In genomic region chr11:90222459-90223247, GRCh38 we compare ENCODE assay signal across 8 cellular contexts. TPM values are rescaled to one million over a fixed set of nuclear protein-coding genes. Genes with fewer than 3 reads are reported as not detected.
DNase-seq lines count a peak whose midpoint lies in the region; TF ChIP-seq lines count a peak whose summit lies in the region.

CHORDC1 (minus strand) TSS chr11:90223049; CDS start chr11:90222954, 95 bp downstream.

- H3K36me3 Mint-ChIP-seq in nephron (ENCODE audit: low read depth) = peaks cover 9% of the 10 kb centered on the region
- H3K36me3 Mint-ChIP-seq in stimulated activated naive CD8-positive, alpha-beta T cell treated with anti-CD3 and anti-CD28 coated beads, Interleukin-15, Interleukin-2, amounts not matched to agents 100 ng/mL and 50 ng/mL, for 24 hours (ENCODE audit: low read depth) = peaks cover 40% of the 10 kb centered on the region

- no peaks in the 10 kb centered on the region for H3K9me3 Mint-ChIP-seq in nephron
- H3K9me3 Mint-ChIP-seq in stimulated activated naive CD8-positive, alpha-beta T cell treated with anti-CD3 and anti-CD28 coated beads, Interleukin-15, Interleukin-2, amounts not matched to agents 100 ng/mL and 50 ng/mL, for 24 hours = no peaks in the 10 kb centered on the region

- peak within 1 kb of the TSS; percentile 98 to 100 (median 98) for H3K4me3 Mint-ChIP-seq in nephron
- peak within 1 kb of the TSS; percentile 94 for H3K4me3 Mint-ChIP-seq in stimulated activated naive CD8-positive, alpha-beta T cell treated with anti-CD3 and anti-CD28 coated beads, Interleukin-15, Interleukin-2, amounts not matched to agents 100 ng/mL and 50 ng/mL, for 24 hours

- peak within 1 kb of the TSS; percentile 73 for H3K4me3 ChIP-seq in LNCaP clone FGC (ENCODE audit: low read depth, low read length)

- peaks cover 42% of the 10 kb centered on the region for H3K4me1 Mint-ChIP-seq in nephron
- peaks cover 55% of the 10 kb centered on the region for H3K4me1 Mint-ChIP-seq in stimulated activated naive CD8-positive, alpha-beta T cell treated with anti-CD3 and anti-CD28 coated beads, Interleukin-15, Interleukin-2, amounts not matched to agents 100 ng/mL and 50 ng/mL, for 24 hours (ENCODE audit: low read depth)

- peak within 1 kb of the TSS; percentile 95 to 98 (median 97) for H3K27ac Mint-ChIP-seq in nephron
- H3K27ac Mint-ChIP-seq in stimulated activated naive CD8-positive, alpha-beta T cell treated with anti-CD3 and anti-CD28 coated beads, Interleukin-15, Interleukin-2, amounts not matched to agents 100 ng/mL and 50 ng/mL, for 24 hours = peak within 1 kb of the TSS; percentile 98

- no peaks in the 10 kb centered on the region for H3K27me3 Mint-ChIP-seq in nephron (ENCODE audit: low read depth)
- no peaks in the 10 kb centered on the region for H3K27me3 Mint-ChIP-seq in stimulated activated naive CD8-positive, alpha-beta T cell treated with anti-CD3 and anti-CD28 coated beads, Interleukin-15, Interleukin-2, amounts not matched to agents 100 ng/mL and 50 ng/mL, for 24 hours

- TF ChIP-seq CTCF in LNCaP clone FGC (IDR thresholded peaks at IDR 0.05; ENCODE audit: control insufficient read depth, extremely low read depth, insufficient read depth) (no peak), nephron (IDR thresholded peaks at IDR 0.05; ENCODE audit: unreplicated experiment in 3 of 3) (no peak)

- DNase-seq in ELR (ENCODE audit: low read depth) (peak; percentile 88), H4 (ENCODE audit: low spot score) (peak; percentile 83), LNCaP clone FGC (ENCODE audit: low read depth) (peak; percentile 53), SHP77 (lab: John Stamatoyannopoulos, UW) (peak; percentile 91 to 97), fibroblast of the conjunctiva (ENCODE audit: low read depth) (peak; percentile 64)
- peak; percentile 90 for DNase-seq in activated effector memory CD4-positive, alpha-beta T cell treated with Interleukin-2 at 50 U/mL for 16 hours

RNA-seq across cellular contexts. Expression of gene CHORDC1, which starts in this region (rescaled TPM):
- 37.0 and 58.4 TPM in 2 replicates for total RNA-seq in H4 (2014; rRNA removed; shearing (Covaris generic))

Comparison
In these comparisons a context has a peak if more than half of its experiments do, and no peak if none do; other contexts are left out.
1. Peak in every context shown above with its lines: DNase-seq and H3K4me3 ChIP-seq.